ENCODE assay signal across 2 cellular contexts in genomic region chr16:80254970-80255369, GRCh38.
TF ChIP-seq lines count a peak whose summit lies in the region.

No MANE protein-coding gene starts in this region.

TF ChIP-seq in HepG2, 621 proteins besides CTCF, POLR2A, EP300 and RAD21:
- no peak for TF ChIP-seq HNRNPH1 (optimal IDR thresholded peaks at IDR 0.05; ENCODE audit: low read depth, low read length)
- peak; percentile 86 for TF ChIP-seq CREB1 (IDR thresholded peaks at IDR 0.05)
- TF ChIP-seq CREB1 (CRISPR knock-in tag; IDR thresholded peaks at IDR 0.05), result no peak
TF ChIP-seq in HepG2: peak in this region for 1.

TF ChIP-seq in H1, 55 proteins besides CTCF, POLR2A, EP300 and RAD21:
- no peak for TF ChIP-seq SRF (IDR thresholded peaks at IDR 0.05; ENCODE audit: low read depth, low read length)
- TF ChIP-seq CTBP2 (IDR thresholded peaks at IDR 0.05; ENCODE audit: borderline replicate concordance, insufficient read depth, insufficient read length, low read length), result no peak
- no peak for TF ChIP-seq BRCA1 (IDR thresholded peaks at IDR 0.05; ENCODE audit: low read depth, low read length)
- no peak for TF ChIP-seq CHD1 (IDR thresholded peaks at IDR 0.05; ENCODE audit: low read depth, low read length)
- TF ChIP-seq JUND (IDR thresholded peaks at IDR 0.05; ENCODE audit: low read length), result no peak
- no peak for TF ChIP-seq BACH1 (IDR thresholded peaks at IDR 0.05; ENCODE audit: low read length)
